In the genomic region with DNA sequence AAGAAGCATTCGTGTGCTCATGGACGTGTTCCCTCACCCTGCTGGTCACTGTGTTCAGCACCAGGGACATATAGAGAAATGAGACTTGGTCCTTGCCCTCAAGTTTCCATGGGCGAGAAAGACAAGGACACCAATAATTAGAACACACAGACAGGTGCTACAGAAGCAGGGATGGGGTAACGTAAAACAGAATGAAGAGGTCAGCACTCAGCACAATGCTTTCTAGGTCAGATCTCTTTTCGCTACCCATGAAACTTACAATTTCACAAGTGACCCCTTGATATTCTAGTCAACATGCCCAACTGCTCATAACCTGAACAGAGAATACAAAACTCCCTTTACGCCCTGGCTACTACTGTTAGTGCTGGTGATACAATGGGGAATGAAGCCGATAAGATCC, we compare ENCODE assay signal across 33 cellular contexts.
"Had no signal": no experiment of that assay in that cellular context is flagged by ENCODE, and none has a peak within 500 bp of the region (broad histone marks: within the 10 kb centered on the region; RNA-seq: fewer than 3 reads in every experiment).

No MANE protein-coding gene starts in this region.

- ATAC-seq: activated CD4-positive, alpha-beta T cell treated with anti-CD3 and anti-CD28 coated beads for 36 hours; activated CD8-positive, alpha-beta memory T cell treated with anti-CD3 and anti-CD28 coated beads, Interleukin-2, amount 10 ng/mL, durations not matched to agents 7 days and 5 days; activated CD8-positive, alpha-beta T cell treated with anti-CD3 and anti-CD28 coated beads, Interleukin-2, amount 10 ng/mL, durations not matched to agents 7 days and 5 days; activated naive CD8-positive, alpha-beta T cell treated with anti-CD3 and anti-CD28 coated beads, Interleukin-2, amount 50 U/mL, for 24 hours; esophagus mucosa; T-cell had no signal

- H3K4me1 ChIP-seq: adrenal gland, breast epithelium had no signal

- H3K4me3 ChIP-seq: adrenal gland, breast epithelium, cardiac muscle cell, dorsolateral prefrontal cortex had no signal

- H3K36me3 ChIP-seq: adrenal gland, breast epithelium, cardiac muscle cell had no signal

- H3K9me3 ChIP-seq: adrenal gland, breast epithelium had no signal

- H3K4me3 Mint-ChIP-seq: activated CD4-positive, alpha-beta memory T cell treated with anti-CD3 and anti-CD28 coated beads for 36 hours; activated CD4-positive, alpha-beta T cell treated with anti-CD3 and anti-CD28 coated beads for 36 hours; activated CD4-positive, alpha-beta T cell treated with anti-CD3 and anti-CD28 coated beads, Interleukin-2, amount 10 ng/mL, durations not matched to agents 24 days and 14 days; activated CD8-positive, alpha-beta memory T cell treated with anti-CD3 and anti-CD28 coated beads, Interleukin-2, amount 10 ng/mL, durations not matched to agents 7 days and 5 days; activated CD8-positive, alpha-beta T cell treated with anti-CD3 and anti-CD28 coated beads, Interleukin-2, amount 10 ng/mL, durations not matched to agents 7 days and 5 days; activated naive CD4-positive, alpha-beta T cell treated with anti-CD3 and anti-CD28 coated beads for 36 hours; activated naive CD4-positive, alpha-beta T cell treated with anti-CD3 and anti-CD28 coated beads, Interleukin-2, amount 50 U/mL, for 24 hours; activated naive CD8-positive, alpha-beta T cell treated with anti-CD3 and anti-CD28 coated beads for 36 hours; activated naive CD8-positive, alpha-beta T cell treated with anti-CD3 and anti-CD28 coated beads, Interleukin-2, amount 50 U/mL, for 24 hours; activated T-helper 1 cell treated with anti-CD3 and anti-CD28 coated beads, Interleukin-12 subunit alpha, Interleukin-12 subunit beta, Interleukin-2, Interleukin-4 antibody, amounts not matched to agents 30 ng/mL and 10 ng/mL and 1 ng/mL, durations not matched to agents 14 hours and 24 hours and 36 hours; brain; dendritic cell treated with granulocyte-macrophage colony-stimulating factor and Interleukin-4, amounts not matched to agents 40 ng/mL and 50 ng/mL, for 4 days; endodermal cell; T-cell; T-helper 1 cell treated with Interleukin-12 subunit alpha and Interleukin-12 subunit beta and Interleukin-4 antibody, amounts not matched to agents 30 μg/mL and 1 μg/mL, for 36 hours had no signal

- H3K27me3 ChIP-seq: adrenal gland, breast epithelium, cardiac muscle cell, dorsolateral prefrontal cortex had no signal

- H3K27me3 Mint-ChIP-seq: activated CD4-positive, alpha-beta memory T cell treated with anti-CD3 and anti-CD28 coated beads for 36 hours; activated CD4-positive, alpha-beta T cell treated with anti-CD3 and anti-CD28 coated beads for 36 hours; activated CD4-positive, alpha-beta T cell treated with anti-CD3 and anti-CD28 coated beads, Interleukin-2, amount 10 ng/mL, durations not matched to agents 24 days and 14 days; activated CD8-positive, alpha-beta memory T cell treated with anti-CD3 and anti-CD28 coated beads, Interleukin-2, amount 10 ng/mL, durations not matched to agents 7 days and 5 days; activated naive CD4-positive, alpha-beta T cell treated with anti-CD3 and anti-CD28 coated beads, Interleukin-2, amount 50 U/mL, for 24 hours; activated naive CD8-positive, alpha-beta T cell treated with anti-CD3 and anti-CD28 coated beads for 36 hours; activated naive CD8-positive, alpha-beta T cell treated with anti-CD3 and anti-CD28 coated beads, Interleukin-2, amount 50 U/mL, for 24 hours; brain; T-cell had no signal

- H3K36me3 Mint-ChIP-seq: activated CD4-positive, alpha-beta memory T cell treated with anti-CD3 and anti-CD28 coated beads for 36 hours; activated CD8-positive, alpha-beta memory T cell treated with anti-CD3 and anti-CD28 coated beads, Interleukin-2, amount 10 ng/mL, durations not matched to agents 7 days and 5 days; activated naive CD8-positive, alpha-beta T cell treated with anti-CD3 and anti-CD28 coated beads for 36 hours; brain had no signal

- H3K9me3 Mint-ChIP-seq: activated CD4-positive, alpha-beta memory T cell treated with anti-CD3 and anti-CD28 coated beads for 36 hours; activated CD4-positive, alpha-beta T cell treated with anti-CD3 and anti-CD28 coated beads, Interleukin-2, amount 10 ng/mL, durations not matched to agents 24 days and 14 days; activated naive CD4-positive, alpha-beta T cell treated with anti-CD3 and anti-CD28 coated beads for 36 hours; activated naive CD4-positive, alpha-beta T cell treated with anti-CD3 and anti-CD28 coated beads, Interleukin-2, amount 50 U/mL, for 24 hours; activated naive CD8-positive, alpha-beta T cell treated with anti-CD3 and anti-CD28 coated beads for 36 hours; activated naive CD8-positive, alpha-beta T cell treated with anti-CD3 and anti-CD28 coated beads, Interleukin-2, amount 50 U/mL, for 24 hours; activated T-helper 1 cell treated with anti-CD3 and anti-CD28 coated beads, Interleukin-12 subunit alpha, Interleukin-12 subunit beta, Interleukin-2, Interleukin-4 antibody, amounts not matched to agents 30 ng/mL and 10 ng/mL and 1 ng/mL, durations not matched to agents 14 hours and 24 hours and 36 hours; activated T-helper 2 cell treated with anti-CD3 and anti-CD28 coated beads, Interferon-gamma antibody, Interleukin-2, Interleukin-4, amounts not matched to agents 10 μg/mL and 5 μg/mL and 100 μg/mL, durations not matched to agents 14 hours and 24 hours and 36 hours; brain; dendritic cell treated with granulocyte-macrophage colony-stimulating factor and Interleukin-4, amounts not matched to agents 40 ng/mL and 50 ng/mL, for 4 days; endodermal cell; T-cell; T-helper 1 cell treated with Interleukin-12 subunit alpha and Interleukin-12 subunit beta and Interleukin-4 antibody, amounts not matched to agents 30 μg/mL and 1 μg/mL, for 36 hours had no signal

- DNase-seq: activated CD4-positive, alpha-beta memory T cell treated with anti-CD3 and anti-CD28 coated beads for 36 hours; activated CD4-positive, alpha-beta T cell treated with anti-CD3 and anti-CD28 coated beads for 36 hours; activated CD4-positive, alpha-beta T cell treated with anti-CD3 and anti-CD28 coated beads, Interleukin-2, amount 10 ng/mL, durations not matched to agents 24 days and 14 days; activated CD4-positive, CD25-positive, alpha-beta regulatory T cell; activated CD4-positive, CD25-positive, alpha-beta regulatory T cell treated with anti-CD3 and anti-CD28 coated beads, Interleukin-2, amount 50 U/mL, for 72 hours; activated CD8-positive, alpha-beta memory T cell treated with anti-CD3 and anti-CD28 coated beads, Interleukin-2, amount 10 ng/mL, durations not matched to agents 7 days and 5 days; activated CD8-positive, alpha-beta memory T cell treated with anti-CD3 and anti-CD28 coated beads, Interleukin-2, amount 50 U/mL, for 4 hours; activated CD8-positive, alpha-beta T cell treated with anti-CD3 and anti-CD28 coated beads, Interleukin-2, amount 10 ng/mL, durations not matched to agents 7 days and 5 days; activated effector memory CD4-positive, alpha-beta T cell treated with anti-CD3 and anti-CD28 coated beads, Interleukin-2, amount 50 U/mL, for 16 hours; activated naive CD4-positive, alpha-beta T cell treated with anti-CD3 and anti-CD28 coated beads for 36 hours; activated naive CD8-positive, alpha-beta T cell treated with anti-CD3 and anti-CD28 coated beads for 36 hours; activated naive CD8-positive, alpha-beta T cell treated with anti-CD3 and anti-CD28 coated beads, Interleukin-2, amount 50 U/mL, for 24 hours; activated T-cell treated with anti-CD3 and anti-CD28 coated beads, Interleukin-2, amount 50 U/mL, for 1 hour; activated T-cell treated with anti-CD3 and anti-CD28 coated beads, Interleukin-2, amount 50 U/mL, for 48 hours; adrenal gland; amygdala; aorta; central memory CD4-positive, alpha-beta T cell; dorsolateral prefrontal cortex; effector memory CD4-positive, alpha-beta T cell; endodermal cell; foreskin fibroblast; head of caudate nucleus; T-cell had no signal

- H3K4me1 Mint-ChIP-seq: activated naive CD8-positive, alpha-beta T cell treated with anti-CD3 and anti-CD28 coated beads for 36 hours had no signal

- H3K27ac ChIP-seq: adrenal gland, breast epithelium, cardiac muscle cell had no signal

- H3K27ac Mint-ChIP-seq: activated CD4-positive, alpha-beta memory T cell treated with anti-CD3 and anti-CD28 coated beads for 36 hours; activated CD4-positive, alpha-beta T cell treated with anti-CD3 and anti-CD28 coated beads for 36 hours; activated CD4-positive, alpha-beta T cell treated with anti-CD3 and anti-CD28 coated beads, Interleukin-2, amount 10 ng/mL, durations not matched to agents 24 days and 14 days; activated CD8-positive, alpha-beta memory T cell treated with anti-CD3 and anti-CD28 coated beads, Interleukin-2, amount 10 ng/mL, durations not matched to agents 7 days and 5 days; activated CD8-positive, alpha-beta T cell treated with anti-CD3 and anti-CD28 coated beads, Interleukin-2, amount 10 ng/mL, durations not matched to agents 7 days and 5 days; activated naive CD4-positive, alpha-beta T cell treated with anti-CD3 and anti-CD28 coated beads for 36 hours; activated naive CD4-positive, alpha-beta T cell treated with anti-CD3 and anti-CD28 coated beads, Interleukin-2, amount 50 U/mL, for 24 hours; activated naive CD8-positive, alpha-beta T cell treated with anti-CD3 and anti-CD28 coated beads for 36 hours; activated naive CD8-positive, alpha-beta T cell treated with anti-CD3 and anti-CD28 coated beads, Interleukin-2, amount 50 U/mL, for 24 hours; activated T-helper 1 cell treated with anti-CD3 and anti-CD28 coated beads, Interleukin-12 subunit alpha, Interleukin-12 subunit beta, Interleukin-2, Interleukin-4 antibody, amounts not matched to agents 30 ng/mL and 10 ng/mL and 1 ng/mL, durations not matched to agents 14 hours and 24 hours and 36 hours; activated T-helper 2 cell treated with anti-CD3 and anti-CD28 coated beads, Interferon-gamma antibody, Interleukin-2, Interleukin-4, amounts not matched to agents 10 μg/mL and 5 μg/mL and 100 μg/mL, durations not matched to agents 14 hours and 24 hours and 36 hours; brain; dendritic cell treated with granulocyte-macrophage colony-stimulating factor and Interleukin-4, amounts not matched to agents 40 ng/mL and 50 ng/mL, for 4 days; endodermal cell; T-cell; T-helper 1 cell treated with Interleukin-12 subunit alpha and Interleukin-12 subunit beta and Interleukin-4 antibody, amounts not matched to agents 30 μg/mL and 1 μg/mL, for 36 hours had no signal
